Comparison of ENCODE assay signal across 2 cellular contexts in genomic region chr4:55849724-55850123, GRCh38.
TF ChIP-seq lines count a peak whose summit lies in the region.

No MANE protein-coding gene starts in this region.

TF ChIP-seq in HepG2, 621 proteins besides CTCF, POLR2A, EP300 and RAD21:
- no peak for TF ChIP-seq HOXD1 (CRISPR knock-in tag; IDR thresholded peaks at IDR 0.05)
- peak; percentile 6; the same call in 1 of the 2 replicates for TF ChIP-seq ZNF687 (CRISPR knock-in tag; IDR thresholded peaks at IDR 0.05)
- no peak for TF ChIP-seq ZNF780A (CRISPR knock-in tag; IDR thresholded peaks at IDR 0.05)
- TF ChIP-seq TP53 (CRISPR knock-in tag; conservative IDR thresholded peaks at IDR 0.05): no peak
- no peak for TF ChIP-seq ZNF235 (CRISPR knock-in tag; IDR thresholded peaks at IDR 0.05; ENCODE audit: borderline replicate concordance)
- TF ChIP-seq ATM (IDR thresholded peaks at IDR 0.05; ENCODE audit: borderline replicate concordance): no peak
- TF ChIP-seq STAG1 (CRISPR knock-in tag; IDR thresholded peaks at IDR 0.05): peak; percentile 7; the same call in 1 of the 2 replicates

TF ChIP-seq in H1, 55 proteins besides CTCF, POLR2A, EP300 and RAD21:
- TF ChIP-seq TBP (IDR thresholded peaks at IDR 0.05; ENCODE audit: low read depth, low read length) (no peak), NANOG (IDR thresholded peaks at IDR 0.05; ENCODE audit: insufficient read depth, low read depth, low read length, poor library complexity, severe bottlenecking) (no peak), SUZ12 (IDR thresholded peaks at IDR 0.05; ENCODE audit: low read length) (no peak), MAFK (IDR thresholded peaks at IDR 0.05; ENCODE audit: low read depth, low read length) (no peak), GTF2F1 (IDR thresholded peaks at IDR 0.05; ENCODE audit: borderline replicate concordance, low read depth, low read length) (no peak), KDM5A (IDR thresholded peaks at IDR 0.05; ENCODE audit: low read length) (no peak), CREB1 (IDR thresholded peaks at IDR 0.05) (no peak), TAF7 (optimal IDR thresholded peaks at IDR 0.05; ENCODE audit: borderline replicate concordance, low read depth, low read length) (no peak), CHD2 (IDR thresholded peaks at IDR 0.05; ENCODE audit: low read length) (no peak), SP1 (IDR thresholded peaks at IDR 0.05; ENCODE audit: low read depth, low read length) (no peak), MAX (IDR thresholded peaks at IDR 0.05) (no peak), NRF1 (IDR thresholded peaks at IDR 0.05; ENCODE audit: low read depth, low read length) (no peak), E2F6 (IDR thresholded peaks at IDR 0.05) (no peak), ATF2 (IDR thresholded peaks at IDR 0.05; ENCODE audit: low read length) (no peak)
